ENCODE assay signal across 21 cellular contexts in genomic region chrX:9182041-9182440, GRCh38.
A peak's percentile ranks its signal among the peaks of the same experiment; 100 is the strongest.
DNase-seq lines count a peak whose midpoint lies in the region; ATAC-seq, FAIRE-seq and TF ChIP-seq lines count a peak whose summit lies in the region.
"Had no signal": no experiment of that assay in that cellular context is flagged by ENCODE, and none has a peak within 500 bp of the region (broad histone marks: within the 10 kb centered on the region; RNA-seq: fewer than 3 reads in every experiment).

No MANE protein-coding gene starts in this region.

- H3K4me3 ChIP-seq in A673 (ENCODE audit: low read depth, low read length, poor library complexity, severe bottlenecking), result no peak overlapping the region
- no peak overlapping the region for H3K4me3 ChIP-seq in left lung
- H3K4me3 ChIP-seq: MG63 had no signal

- FAIRE-seq in RCC 7860 (lab: Jason Lieb, UNC), result peak; percentile 84
- FAIRE-seq: H54 had no signal

- H3K36me3 ChIP-seq in A673 (ENCODE audit: insufficient read depth, low read length, poor library complexity, severe bottlenecking) (no peaks in the 10 kb centered on the region), left lung (no peaks in the 10 kb centered on the region)
- H3K36me3 ChIP-seq: BE2C, MG63 had no signal

- no TSS peak for BruUV-seq in A673 (replicated peaks; lab: Mats Ljungman, UMichigan)

- intact Hi-C loops in A673 (cut with micrococcal nuclease; ENCODE audit: unreplicated experiment), result no loop called here
- intact Hi-C loops in left lung (cut with DNase I), result no loop called here

- TF ChIP-seq CTCF in foreskin keratinocyte (conservative IDR thresholded peaks at IDR 0.05), result no peak
- no peak for TF ChIP-seq CTCF in A673 (conservative IDR thresholded peaks at IDR 0.05; ENCODE audit: low read depth, low read length)
- no peak for TF ChIP-seq CTCF in left lung (IDR thresholded peaks at IDR 0.05)

- H3K9me3 ChIP-seq in A673 (ENCODE audit: low read depth, low read length, poor library complexity, severe bottlenecking) (no peaks in the 10 kb centered on the region), left lung (no peaks in the 10 kb centered on the region)
- H3K9me3 ChIP-seq: BE2C, MG63 had no signal

- H3K27me3 ChIP-seq in foreskin keratinocyte (no peaks in the 10 kb centered on the region), A673 (replicated peaks; ENCODE audit: insufficient read depth, low read depth, low read length, poor library complexity) (no peaks in the 10 kb centered on the region), left lung (no peaks in the 10 kb centered on the region)
- H3K27me3 ChIP-seq: BE2C, MG63 had no signal

- H3K4me1 ChIP-seq in foreskin keratinocyte (no peaks in the 10 kb centered on the region), A673 (ENCODE audit: insufficient read depth, low read length, poor library complexity, severe bottlenecking) (no peaks in the 10 kb centered on the region), left lung (no peaks in the 10 kb centered on the region)
- H3K4me1 ChIP-seq: BE2C had no signal

- POLR2A ChIA-PET in A673 (lab: Charles Lee; ENCODE audit: low non-redundant PET), result no interaction called here

- peak; percentile 43 for ATAC-seq in foreskin keratinocyte
- no peak for ATAC-seq in GM21786 (IDR thresholded peaks at IDR 0.05; ENCODE audit: unreplicated experiment)
- no peak for ATAC-seq in left lung

- DNase-seq in NCI-H2171 treated with DMSO at 0.1 percent for 48 hours (lab: John Stamatoyannopoulos, UW) (peak; percentile 6), NCI-H2171 (lab: John Stamatoyannopoulos, UW) (no peak), RCC 7860 (ENCODE audit: low spot score) (peak; percentile 60), foreskin keratinocyte (no peak), A673 (ENCODE audit: low spot score) (no peak), left lung (no peak)
- DNase-seq in central memory CD4-positive, alpha-beta T cell, result no peak
- DNase-seq: 8988T; BE2C; CD4-positive, alpha-beta memory T cell; DMS153; MG63; NCI-H1092 treated with DMSO at 0.1 percent for 48 hours; NCI-H146; NCI-H2029 treated with DMSO at 0.1 percent for 48 hours; NCI-H2227 treated with DMSO at 0.1 percent for 48 hours; NCI-H510A treated with DMSO at 0.1 percent for 48 hours; NCI-H774; RPMI8226 had no signal

- CTCF ChIA-PET in A673 (lab: Charles Lee), result no interaction called here

- H3K27ac ChIP-seq in foreskin keratinocyte (no peak overlapping the region), A673 (ENCODE audit: low read depth, low read length, poor library complexity, severe bottlenecking) (no peak overlapping the region), left lung (no peak overlapping the region)

Comparison
In these comparisons a context has a peak if more than half of its experiments do, and no peak if none do; other contexts are left out.
1. DNase-seq: peak in NCI-H2171 treated with DMSO at 0.1 percent for 48 hours (single experiment) and RCC 7860 (single experiment); none in NCI-H2171 (single experiment), foreskin keratinocyte (0 of 2), A673 (single experiment), left lung (0 of 2) and central memory CD4-positive, alpha-beta T cell (single experiment).